30 cellular contexts compared by ENCODE assay signal in the genomic region with DNA sequence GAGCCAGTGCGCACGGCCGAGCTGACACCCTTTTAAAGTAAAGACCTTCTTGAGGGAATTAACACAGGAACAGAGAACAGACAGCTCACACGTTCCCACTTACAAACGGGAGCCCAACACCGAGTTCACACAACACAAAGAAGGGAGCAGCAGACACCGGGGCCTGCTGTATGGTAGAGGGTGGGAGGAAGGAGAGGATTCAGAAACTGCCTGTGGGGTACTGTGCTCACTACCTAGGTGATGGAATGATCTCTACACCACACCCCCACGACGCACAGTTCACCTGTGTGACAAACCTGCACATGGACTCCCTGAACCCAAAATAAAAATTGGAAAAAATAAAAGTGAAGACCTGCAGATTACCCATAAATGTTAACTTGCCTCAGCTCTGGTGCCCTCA. TPM values are rescaled to one million over a fixed set of nuclear protein-coding genes. Genes with fewer than 3 reads are reported as not detected.
"Had no signal": no experiment of that assay in that cellular context is flagged by ENCODE, and none has a peak within 500 bp of the region (broad histone marks: within the 10 kb centered on the region; RNA-seq: fewer than 3 reads in every experiment).

No MANE protein-coding gene starts in this region.

- H3K27me3 ChIP-seq: pancreas, spleen, stomach, testis, thyroid gland, transverse colon, upper lobe of left lung, vagina had no signal

- H3K9me3 ChIP-seq: left ventricle myocardium inferior, pancreas, prostate gland, spleen, stomach, testis, thyroid gland, transverse colon, upper lobe of left lung, vagina had no signal

- H3K4me3 ChIP-seq: left ventricle myocardium inferior, lung, pancreas, prostate gland, spleen, stomach, testis, thyroid gland, transverse colon, upper lobe of left lung, vagina had no signal

- H3K27me3 Mint-ChIP-seq: naive B cell; stimulated activated memory B cell treated with anti-CD40 and anti-IgM and Interleukin-4, amounts not matched to agents 10 μg/mL and 1 μg/mL and 100 μg/mL, for 72 hours had no signal

- H3K27ac ChIP-seq: left ventricle myocardium inferior, pancreas, prostate gland, spleen, stomach, testis, thyroid gland, transverse colon, upper lobe of left lung, vagina had no signal

- DNase-seq: hypothalamus; immature natural killer cell; left ventricle myocardium inferior; mesendoderm; naive B cell; natural killer cell; pancreas; posterior cingulate gyrus; retina; small intestine; spleen; stimulated activated CD4-positive, alpha-beta T cell treated with anti-CD3 and anti-CD28 coated beads, Interleukin-4, amount 100 ng/mL, for 24 hours; stimulated activated naive CD4-positive, alpha-beta T cell treated with Interleukin-2 at 50 U/mL for 16 hours; stomach; testis; thyroid gland; transverse colon; upper lobe of left lung had no signal

- H3K4me1 ChIP-seq: left ventricle myocardium inferior, pancreas, prostate gland, spleen, stomach, testis, thyroid gland, transverse colon, upper lobe of left lung, vagina had no signal

- H3K9me3 Mint-ChIP-seq: immature natural killer cell; naive B cell; natural killer cell; stimulated activated memory B cell treated with anti-CD40 and anti-IgM and Interleukin-4, amounts not matched to agents 10 μg/mL and 1 μg/mL and 100 μg/mL, for 72 hours had no signal

- H3K4me1 Mint-ChIP-seq: immature natural killer cell; mesothelial cell of epicardium; naive B cell; natural killer cell; stimulated activated memory B cell treated with anti-CD40 and anti-IgM and Interleukin-4, amounts not matched to agents 10 μg/mL and 1 μg/mL and 100 μg/mL, for 72 hours had no signal

- H3K4me3 Mint-ChIP-seq: immature natural killer cell; mesothelial cell of epicardium; naive B cell; natural killer cell; stimulated activated memory B cell treated with anti-CD40 and anti-IgM and Interleukin-4, amounts not matched to agents 10 μg/mL and 1 μg/mL and 100 μg/mL, for 72 hours had no signal

- ATAC-seq: natural killer cell; pancreas; right cardiac atrium; sciatic nerve; stimulated activated memory B cell treated with anti-CD40 and anti-IgM and Interleukin-4, amounts not matched to agents 10 μg/mL and 1 μg/mL and 100 μg/mL, for 72 hours had no signal

- H3K27ac Mint-ChIP-seq: mesothelial cell of epicardium; natural killer cell; stimulated activated memory B cell treated with anti-CD40 and anti-IgM and Interleukin-4, amounts not matched to agents 10 μg/mL and 1 μg/mL and 100 μg/mL, for 72 hours had no signal

RNA-seq across cellular contexts. Expression of gene TMC8, which starts 34.5 kb away (rescaled TPM):
- total RNA-seq: osteoblast had no signal

RNA-seq across cellular contexts. Expression of gene C17orf99, which starts 50.1 kb away (rescaled TPM):
- total RNA-seq: kidney epithelial cell, left ventricle myocardium inferior, mesothelial cell of epicardium, mononuclear cell, natural killer cell, osteoblast, pancreas, prostate gland, right cardiac atrium, stomach, thyroid gland, transverse colon, vagina had no signal
- polyA plus RNA-seq: immature natural killer cell, neural cell, pancreas, right cardiac atrium, urinary bladder had no signal
